In the genomic region with DNA sequence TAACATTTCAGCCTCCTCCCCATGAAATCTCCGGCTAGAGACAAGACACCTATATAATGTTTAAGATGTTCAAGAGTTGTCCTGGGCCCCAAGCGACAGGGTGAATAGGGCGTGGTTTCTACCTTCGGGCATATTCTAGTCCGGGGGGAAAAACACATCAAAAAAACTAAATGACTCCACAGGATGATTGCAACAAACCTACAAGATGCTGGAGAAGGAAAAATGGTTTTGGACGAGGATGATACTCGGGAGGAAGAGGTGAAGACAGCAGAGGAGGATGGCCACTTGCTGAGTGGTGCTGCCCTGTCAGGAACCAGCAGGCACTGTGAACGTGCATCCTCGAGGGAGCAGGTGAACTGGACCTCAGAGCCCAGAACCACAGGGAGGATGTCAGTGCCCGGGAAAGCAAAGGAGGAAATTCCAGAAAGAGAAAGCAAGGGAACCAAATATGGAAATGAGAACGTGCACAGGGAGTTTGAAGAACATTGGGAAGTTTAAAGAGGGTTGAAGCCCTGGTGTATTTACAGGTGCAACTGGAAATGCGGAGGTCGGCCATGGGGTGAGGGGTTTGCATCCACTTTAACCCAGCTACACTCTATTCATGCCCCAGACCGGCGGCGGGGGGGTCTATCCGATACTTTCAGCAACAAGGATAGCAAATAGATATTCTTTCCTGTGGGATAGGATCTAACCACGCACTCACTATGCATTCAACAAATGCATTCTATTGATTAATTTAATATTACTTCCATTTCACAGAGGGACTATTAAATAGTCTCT, we compare ENCODE assay signal across 30 cellular contexts. TPM values are rescaled to one million over a fixed set of nuclear protein-coding genes. Genes with fewer than 3 reads are reported as not detected.
A peak's percentile ranks its signal among the peaks of the same experiment; 100 is the strongest.
DNase-seq lines count a peak whose midpoint lies in the region; ATAC-seq and TF ChIP-seq lines count a peak whose summit lies in the region.
"Had no signal": no experiment of that assay in that cellular context is flagged by ENCODE, and none has a peak within 500 bp of the region (broad histone marks: within the 10 kb centered on the region; RNA-seq: fewer than 3 reads in every experiment).

No MANE protein-coding gene starts in this region.

- H3K4me1 Mint-ChIP-seq in activated CD8-positive, alpha-beta memory T cell treated with anti-CD3 and anti-CD28 coated beads, Interleukin-2, amount 10 ng/mL, durations not matched to agents 7 days and 5 days: no peaks in the 10 kb centered on the region
- H3K4me1 Mint-ChIP-seq: activated CD4-positive, alpha-beta T cell treated with anti-CD3 and anti-CD28 coated beads, Interleukin-2, amount 10 ng/mL, durations not matched to agents 7 days and 5 days; activated T-helper 17 cell treated with anti-CD3 and anti-CD28 coated beads, Interleukin-2, amount 50 U/mL, for 72 hours had no signal

- no peak overlapping the region for H3K9ac ChIP-seq in rectal smooth muscle tissue (ENCODE audit: low read length)
- H3K9ac ChIP-seq: neural progenitor cell had no signal

- TF ChIP-seq POLR2A in gastroesophageal sphincter (IDR thresholded peaks at IDR 0.05): peak in 1 of 2 donors; percentile 23
- TF ChIP-seq POLR2A in uterus (IDR thresholded peaks at IDR 0.05): no peak

- no peak overlapping the region for H3K4me3 Mint-ChIP-seq in activated CD8-positive, alpha-beta memory T cell treated with anti-CD3 and anti-CD28 coated beads, Interleukin-2, amount 10 ng/mL, durations not matched to agents 7 days and 5 days
- H3K4me3 Mint-ChIP-seq: activated CD4-positive, alpha-beta T cell treated with anti-CD3 and anti-CD28 coated beads, Interleukin-2, amount 10 ng/mL, durations not matched to agents 7 days and 5 days; activated naive CD8-positive, alpha-beta T cell treated with anti-CD3 and anti-CD28 coated beads for 36 hours; activated T-helper 17 cell treated with anti-CD3 and anti-CD28 coated beads, Interleukin-2, amount 50 U/mL, for 72 hours; brain; CD4-positive, alpha-beta memory T cell; neural progenitor cell had no signal

- no peak for TF ChIP-seq EP300 in gastroesophageal sphincter (IDR thresholded peaks at IDR 0.05)

- H3K36me3 ChIP-seq in gastroesophageal sphincter: no peaks in the 10 kb centered on the region
- no peaks in the 10 kb centered on the region for H3K36me3 ChIP-seq in rectal smooth muscle tissue (ENCODE audit: control insufficient read depth, insufficient read depth, low read length)
- H3K36me3 ChIP-seq in uterus: no peaks in the 10 kb centered on the region
- H3K36me3 ChIP-seq: HAP-1, MG63, neural progenitor cell, Peyer's patch had no signal

- ATAC-seq in activated CD8-positive, alpha-beta memory T cell treated with anti-CD3 and anti-CD28 coated beads, Interleukin-2, amount 10 ng/mL, durations not matched to agents 7 days and 5 days: no peak
- peak; percentile 21 for ATAC-seq in gastroesophageal sphincter
- ATAC-seq: activated T-helper 17 cell treated with anti-CD3 and anti-CD28 coated beads, Interleukin-2, amount 50 U/mL, for 72 hours; K562; left colon had no signal

- H3K27me3 ChIP-seq in gastroesophageal sphincter (no peaks in the 10 kb centered on the region), rectal smooth muscle tissue (ENCODE audit: control insufficient read depth, insufficient read depth, low read length) (no peaks in the 10 kb centered on the region), uterus (no peaks in the 10 kb centered on the region)
- H3K27me3 ChIP-seq: MG63, neural progenitor cell, Peyer's patch had no signal

- H3K27me3 Mint-ChIP-seq in activated CD8-positive, alpha-beta memory T cell treated with anti-CD3 and anti-CD28 coated beads, Interleukin-2, amount 10 ng/mL, durations not matched to agents 7 days and 5 days: no peaks in the 10 kb centered on the region
- H3K27me3 Mint-ChIP-seq: brain, progenitor cell of endocrine pancreas had no signal

- no peak overlapping the region for H3K4me3 ChIP-seq in gastroesophageal sphincter
- H3K4me3 ChIP-seq in rectal smooth muscle tissue (ENCODE audit: low read length): peak overlapping the region; percentile 18
- no peak overlapping the region for H3K4me3 ChIP-seq in uterus
- H3K4me3 ChIP-seq: HAP-1, K562, MG63, neural progenitor cell, Peyer's patch had no signal

- CTCF ChIA-PET in activated CD8-positive, alpha-beta memory T cell treated with anti-CD3 and anti-CD28 coated beads, Interleukin-2, amount 10 ng/mL, durations not matched to agents 7 days and 5 days (lab: Charles Lee): no interaction called here

- TF ChIP-seq CTCF in gastroesophageal sphincter (IDR thresholded peaks at IDR 0.05): no peak
- TF ChIP-seq CTCF in uterus (IDR thresholded peaks at IDR 0.05): no peak
- TF ChIP-seq CTCF in GM20000 (IDR thresholded peaks at IDR 0.05; ENCODE audit: extremely low read depth, missing control alignments): no peak

- DNase-seq in activated CD8-positive, alpha-beta memory T cell treated with anti-CD3 and anti-CD28 coated beads, Interleukin-2, amount 10 ng/mL, durations not matched to agents 7 days and 5 days: peak; percentile 22
- no peak for DNase-seq in activated CD8-positive, alpha-beta memory T cell treated with anti-CD3 and anti-CD28 coated beads for 24 hours
- DNase-seq in uterus (no peak), OCI-M2 (lab: John Stamatoyannopoulos, UW; ENCODE audit: unreplicated experiment) (no peak), GM20000 (ENCODE audit: low spot score) (no peak), NCI-H2107 (lab: John Stamatoyannopoulos, UW) (no peak)
- DNase-seq: activated CD4-positive, alpha-beta T cell treated with anti-CD3 and anti-CD28 coated beads, Interleukin-2, amount 10 ng/mL, durations not matched to agents 7 days and 5 days; activated CD8-positive, alpha-beta memory T cell treated with anti-CD3 and anti-CD28 coated beads, Interleukin-2, amount 50 U/mL, for 4 hours; activated naive CD8-positive, alpha-beta T cell treated with anti-CD3 and anti-CD28 coated beads for 36 hours; CD4-positive, alpha-beta memory T cell; DMS53; effector memory CD4-positive, alpha-beta T cell; GDM1; left colon; MG63; NCI-H1417 treated with DMSO at 0.1 percent for 48 hours; NCI-H510A treated with DMSO at 0.1 percent for 48 hours; NK-92 treated with Interleukin-12 subunit alpha and Interleukin-12 subunit beta, amount 100 ng/mL, for 24 hours; Peyer's patch had no signal

- intact Hi-C loops in uterus (cut with DNase I; ENCODE audit: low total_unique reads): loop anchor here (10.0 kb wide), 1 partner anchor 48 kb away; a partner anchor contains a TSS

- 52 to 54% methylated on average over 12 to 18 of the region's 18 CpGs for WGBS in gastroesophageal sphincter (ENCODE audit: low coverage in 1 of 2), 2 donors

- no peaks in the 10 kb centered on the region for H3K9me3 ChIP-seq in gastroesophageal sphincter
- no peaks in the 10 kb centered on the region for H3K9me3 ChIP-seq in uterus
- H3K9me3 ChIP-seq: HAP-1, MG63, Peyer's patch had no signal

- no peaks in the 10 kb centered on the region for H3K9me3 Mint-ChIP-seq in activated CD8-positive, alpha-beta memory T cell treated with anti-CD3 and anti-CD28 coated beads, Interleukin-2, amount 10 ng/mL, durations not matched to agents 7 days and 5 days (ENCODE audit: low read depth)
- H3K9me3 Mint-ChIP-seq: activated T-helper 17 cell treated with anti-CD3 and anti-CD28 coated beads, Interleukin-2, amount 50 U/mL, for 72 hours had no signal

- H3K4me1 ChIP-seq in gastroesophageal sphincter (peaks cover 7 to 71% (median 28%) of the 10 kb centered on the region in 3 donors), rectal smooth muscle tissue (ENCODE audit: control insufficient read depth, insufficient read depth, low read length) (peaks cover 22% of the 10 kb centered on the region), uterus (peaks cover 0 to 6% of the 10 kb centered on the region in 2 donors)
- H3K4me1 ChIP-seq: HAP-1 had no signal

- no peak overlapping the region for H3K27ac Mint-ChIP-seq in activated CD8-positive, alpha-beta memory T cell treated with anti-CD3 and anti-CD28 coated beads, Interleukin-2, amount 10 ng/mL, durations not matched to agents 7 days and 5 days
- H3K27ac Mint-ChIP-seq: activated CD4-positive, alpha-beta T cell treated with anti-CD3 and anti-CD28 coated beads, Interleukin-2, amount 10 ng/mL, durations not matched to agents 7 days and 5 days; activated naive CD8-positive, alpha-beta T cell treated with anti-CD3 and anti-CD28 coated beads for 36 hours; activated T-helper 17 cell treated with anti-CD3 and anti-CD28 coated beads, Interleukin-2, amount 50 U/mL, for 72 hours; brain; neural progenitor cell; progenitor cell of endocrine pancreas had no signal

- H3K36me3 Mint-ChIP-seq in activated CD8-positive, alpha-beta memory T cell treated with anti-CD3 and anti-CD28 coated beads, Interleukin-2, amount 10 ng/mL, durations not matched to agents 7 days and 5 days: peaks cover 2% of the 10 kb centered on the region
- H3K36me3 Mint-ChIP-seq: brain; CD4-positive, alpha-beta memory T cell had no signal

- H3K27ac ChIP-seq in gastroesophageal sphincter (peak overlapping the region; percentile 73 to 88 (median 82)), rectal smooth muscle tissue (ENCODE audit: low read depth, low read length) (peak overlapping the region; percentile 90), uterus (peak overlapping the region; percentile 57 to 70)
- H3K27ac ChIP-seq: 22Rv1, neural progenitor cell, VCaP had no signal

RNA-seq across cellular contexts. Expression of a gene that starts 50.6 kb away (rescaled TPM):
- not detected for total RNA-seq in activated CD8-positive, alpha-beta memory T cell treated with anti-CD3 and anti-CD28 coated beads, Interleukin-2, amount 10 ng/mL, durations not matched to agents 7 days and 5 days
- total RNA-seq in gastroesophageal sphincter: 100 to 1,000 TPM; 278 to 618 (median 440) TPM
- 100 to 1,000 TPM; 164 to 737 (median 209) TPM for total RNA-seq in uterus
- total RNA-seq: activated naive CD8-positive, alpha-beta T cell treated with anti-CD3 and anti-CD28 coated beads for 36 hours; activated T-helper 17 cell treated with anti-CD3 and anti-CD28 coated beads, Interleukin-2, amount 50 U/mL, for 72 hours; CD4-positive, alpha-beta memory T cell; T-helper 2 cell treated with Interferon-gamma antibody and Interleukin-4, amounts not matched to agents 100 ng/mL and 5 ng/mL, for 36 hours had no signal

RNA-seq across cellular contexts. Expression of a gene that starts 50.8 kb away (rescaled TPM):
- not detected for total RNA-seq in activated CD8-positive, alpha-beta memory T cell treated with anti-CD3 and anti-CD28 coated beads, Interleukin-2, amount 10 ng/mL, durations not matched to agents 7 days and 5 days
- 100 to 1,000 TPM; 478 to 945 (median 543) TPM for total RNA-seq in gastroesophageal sphincter
- total RNA-seq in uterus: 100 to 1,000 TPM; 157 to 606 (median 284) TPM
- total RNA-seq: activated CD4-positive, alpha-beta T cell treated with anti-CD3 and anti-CD28 coated beads, Interleukin-2, amount 10 ng/mL, durations not matched to agents 7 days and 5 days; activated naive CD8-positive, alpha-beta T cell treated with anti-CD3 and anti-CD28 coated beads for 36 hours; CD4-positive, alpha-beta memory T cell; T-helper 2 cell treated with Interferon-gamma antibody and Interleukin-4, amounts not matched to agents 100 ng/mL and 5 ng/mL, for 36 hours had no signal

Comparison
In these comparisons a context has a peak if more than half of its experiments do, and no peak if none do; other contexts are left out.
1. RNA of a gene that starts 50.6 kb away (total RNA-seq): 278 to 618 TPM in gastroesophageal sphincter and 164 to 737 TPM in uterus; not detected in activated CD8-positive, alpha-beta memory T cell treated with anti-CD3 and anti-CD28 coated beads, Interleukin-2, amount 10 ng/mL, durations not matched to agents 7 days and 5 days; every median in the first group is over 100 times any median in the second.
2. RNA of a gene that starts 50.8 kb away (total RNA-seq): 478 to 945 TPM in gastroesophageal sphincter and 157 to 606 TPM in uterus; not detected in activated CD8-positive, alpha-beta memory T cell treated with anti-CD3 and anti-CD28 coated beads, Interleukin-2, amount 10 ng/mL, durations not matched to agents 7 days and 5 days; every median in the first group is over 100 times any median in the second.
3. Peak in every context shown above with its lines, with median percentiles within 50 percentile points of each other: H3K27ac ChIP-seq.